ENCODE assay signal across 8 cellular contexts in genomic region chr11:61679893-61680621, GRCh38. TPM values are rescaled to one million over a fixed set of nuclear protein-coding genes. Genes with fewer than 3 reads are reported as not detected.
DNase-seq lines count a peak whose midpoint lies in the region; ATAC-seq and TF ChIP-seq lines count a peak whose summit lies in the region.

A gene with protein sequence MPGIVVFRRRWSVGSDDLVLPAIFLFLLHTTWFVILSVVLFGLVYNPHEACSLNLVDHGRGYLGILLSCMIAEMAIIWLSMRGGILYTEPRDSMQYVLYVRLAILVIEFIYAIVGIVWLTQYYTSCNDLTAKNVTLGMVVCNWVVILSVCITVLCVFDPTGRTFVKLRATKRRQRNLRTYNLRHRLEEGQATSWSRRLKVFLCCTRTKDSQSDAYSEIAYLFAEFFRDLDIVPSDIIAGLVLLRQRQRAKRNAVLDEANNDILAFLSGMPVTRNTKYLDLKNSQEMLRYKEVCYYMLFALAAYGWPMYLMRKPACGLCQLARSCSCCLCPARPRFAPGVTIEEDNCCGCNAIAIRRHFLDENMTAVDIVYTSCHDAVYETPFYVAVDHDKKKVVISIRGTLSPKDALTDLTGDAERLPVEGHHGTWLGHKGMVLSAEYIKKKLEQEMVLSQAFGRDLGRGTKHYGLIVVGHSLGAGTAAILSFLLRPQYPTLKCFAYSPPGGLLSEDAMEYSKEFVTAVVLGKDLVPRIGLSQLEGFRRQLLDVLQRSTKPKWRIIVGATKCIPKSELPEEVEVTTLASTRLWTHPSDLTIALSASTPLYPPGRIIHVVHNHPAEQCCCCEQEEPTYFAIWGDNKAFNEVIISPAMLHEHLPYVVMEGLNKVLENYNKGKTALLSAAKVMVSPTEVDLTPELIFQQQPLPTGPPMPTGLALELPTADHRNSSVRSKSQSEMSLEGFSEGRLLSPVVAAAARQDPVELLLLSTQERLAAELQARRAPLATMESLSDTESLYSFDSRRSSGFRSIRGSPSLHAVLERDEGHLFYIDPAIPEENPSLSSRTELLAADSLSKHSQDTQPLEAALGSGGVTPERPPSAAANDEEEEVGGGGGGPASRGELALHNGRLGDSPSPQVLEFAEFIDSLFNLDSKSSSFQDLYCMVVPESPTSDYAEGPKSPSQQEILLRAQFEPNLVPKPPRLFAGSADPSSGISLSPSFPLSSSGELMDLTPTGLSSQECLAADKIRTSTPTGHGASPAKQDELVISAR (plus strand): TSS chr11:61680391. CDS start chr11:61720156, 39,765 bp downstream.

- H3K27me3 Mint-ChIP-seq in natural killer cell treated with Interleukin-12 subunit alpha and Interleukin-12 subunit beta and Interleukin-15 and Interleukin-18, amount 100 ng/mL, for 72 hours = peaks cover 16 to 19% of the 10 kb centered on the region in 2 donors

- H3K9me3 Mint-ChIP-seq in natural killer cell treated with Interleukin-12 subunit alpha and Interleukin-12 subunit beta and Interleukin-15 and Interleukin-18, amount 100 ng/mL, for 72 hours = no peaks in the 10 kb centered on the region

- TF ChIP-seq CTCF in DOHH2 (IDR thresholded peaks at IDR 0.05; ENCODE audit: low read depth, low read length, poor library complexity, severe bottlenecking) = peak; percentile 67
- peak; percentile 25; the same call in 1 of the 2 replicates for TF ChIP-seq CTCF in OCI-LY3 (IDR thresholded peaks at IDR 0.05; ENCODE audit: low read depth, low read length)

- H3K36me3 ChIP-seq in DOHH2 (ENCODE audit: control insufficient read depth, low read length) = no peaks in the 10 kb centered on the region
- no peaks in the 10 kb centered on the region for H3K36me3 ChIP-seq in OCI-LY3 (replicated peaks; ENCODE audit: low read depth, low read length)

- H3K4me2 ChIP-seq in DOHH2 (ENCODE audit: low read length) (peak within 1 kb of the TSS; percentile 37; the same call in 1 of the 2 replicates), OCI-LY3 (ENCODE audit: low read length) (no peak within 1 kb of the TSS)

- no peaks in the 10 kb centered on the region for H3F3A ChIP-seq in DOHH2 (ENCODE audit: control insufficient read depth, insufficient read depth)

- H3K9me2 ChIP-seq in DOHH2 (replicated peaks; ENCODE audit: control insufficient read depth, low read length) = no peaks in the 10 kb centered on the region

- H3K4me3 Mint-ChIP-seq in natural killer cell treated with Interleukin-12 subunit alpha and Interleukin-12 subunit beta and Interleukin-15 and Interleukin-18, amount 100 ng/mL, for 72 hours = peak within 1 kb of the TSS; percentile 50

- no peaks in the 10 kb centered on the region for H3K4me1 ChIP-seq in DOHH2 (ENCODE audit: control insufficient read depth, low read length)
- no peaks in the 10 kb centered on the region for H3K4me1 ChIP-seq in OCI-LY3 (ENCODE audit: low read length)

- H4K20me1 ChIP-seq in DOHH2 (ENCODE audit: control insufficient read depth, insufficient read depth, low read depth, low read length) = no peaks in the 10 kb centered on the region; the same call in 1 of the 2 replicates
- H4K20me1 ChIP-seq in OCI-LY3 (ENCODE audit: insufficient read depth, low read length) = no peaks in the 10 kb centered on the region

- H3K9me3 ChIP-seq in DOHH2 (ENCODE audit: control insufficient read depth, insufficient read depth, low read length) (no peaks in the 10 kb centered on the region), OCI-LY3 (ENCODE audit: insufficient read depth, low read length) (no peaks in the 10 kb centered on the region)

- H3K27ac ChIP-seq in DOHH2 (ENCODE audit: low read depth, low read length) (no peak within 1 kb of the TSS), OCI-LY3 (ENCODE audit: low read length) (no peak within 1 kb of the TSS)

- peaks cover 0 to 8% of the 10 kb centered on the region in 2 donors for H3K4me1 Mint-ChIP-seq in natural killer cell treated with Interleukin-12 subunit alpha and Interleukin-12 subunit beta and Interleukin-15 and Interleukin-18, amount 100 ng/mL, for 72 hours (ENCODE audit: low read depth in 2 of 2)

- DNase-seq in activated T-helper 1 cell treated with Interleukin-2 at 50 U/mL for 16 hours (ENCODE audit: low read depth) = peak; percentile 72
- DNase-seq in fibroblast of peridontal ligament (ENCODE audit: extremely low read depth) = peak; percentile 38
- peak; percentile 85 for DNase-seq in natural killer cell treated with Interleukin-12 subunit alpha and Interleukin-12 subunit beta and Interleukin-15 and Interleukin-18, amount 100 ng/mL, for 72 hours (ENCODE audit: low spot score)
- DNase-seq in stimulated activated naive CD4-positive, alpha-beta T cell (lab: John Stamatoyannopoulos, UW) = peak; percentile 42 to 84 (median 75)
- DNase-seq in OCI-M2 (lab: John Stamatoyannopoulos, UW; ENCODE audit: unreplicated experiment) = no peak

- H3K79me2 ChIP-seq in DOHH2 (ENCODE audit: control insufficient read depth, low read length) = no peaks in the 10 kb centered on the region
- H3K79me2 ChIP-seq in OCI-LY3 (ENCODE audit: low read length) = no peaks in the 10 kb centered on the region

- H3K4me3 ChIP-seq in DOHH2 (ENCODE audit: low read length) (peak within 1 kb of the TSS; percentile 22; the same call in 1 of the 2 replicates), OCI-LY3 (ENCODE audit: low read length) (no peak within 1 kb of the TSS)

- H3K27ac Mint-ChIP-seq in natural killer cell treated with Interleukin-12 subunit alpha and Interleukin-12 subunit beta and Interleukin-15 and Interleukin-18, amount 100 ng/mL, for 72 hours = no peak within 1 kb of the TSS

- peaks cover 20% of the 10 kb centered on the region for H3K27me3 ChIP-seq in DOHH2 (ENCODE audit: control insufficient read depth, low read length)
- peaks cover 64% of the 10 kb centered on the region for H3K27me3 ChIP-seq in OCI-LY3 (ENCODE audit: low read depth, low read length)

- H2AFZ ChIP-seq in OCI-LY3 (ENCODE audit: low read depth, low read length) = no peak within 1 kb of the TSS

- ATAC-seq in HG02981 (IDR thresholded peaks at IDR 0.05; ENCODE audit: unreplicated experiment) = peak; percentile 68
- ATAC-seq in natural killer cell treated with Interleukin-12 subunit alpha and Interleukin-12 subunit beta and Interleukin-15 and Interleukin-18, amount 100 ng/mL, for 72 hours = peak; percentile 88 to 92

- H3K9ac ChIP-seq in OCI-LY3 (ENCODE audit: low read length) = no peak within 1 kb of the TSS

- no peaks in the 10 kb centered on the region for H3K36me3 Mint-ChIP-seq in natural killer cell treated with Interleukin-12 subunit alpha and Interleukin-12 subunit beta and Interleukin-15 and Interleukin-18, amount 100 ng/mL, for 72 hours

RNA-seq across cellular contexts. Expression of the gene that starts here (rescaled TPM):
- total RNA-seq in natural killer cell treated with Interleukin-12 subunit alpha and Interleukin-12 subunit beta and Interleukin-15 and Interleukin-18, amount 100 ng/mL, for 72 hours = under 1 TPM; 0.08 to 0.10 TPM

Comparison
In these comparisons a context has a peak if more than half of its experiments do, and no peak if none do; other contexts are left out.
1. Peak in DNase-seq and ATAC-seq in natural killer cell treated with Interleukin-12 subunit alpha and Interleukin-12 subunit beta and Interleukin-15 and Interleukin-18, amount 100 ng/mL, for 72 hours; RNA of the gene not detected or under 1 TPM.